In the genomic region with DNA sequence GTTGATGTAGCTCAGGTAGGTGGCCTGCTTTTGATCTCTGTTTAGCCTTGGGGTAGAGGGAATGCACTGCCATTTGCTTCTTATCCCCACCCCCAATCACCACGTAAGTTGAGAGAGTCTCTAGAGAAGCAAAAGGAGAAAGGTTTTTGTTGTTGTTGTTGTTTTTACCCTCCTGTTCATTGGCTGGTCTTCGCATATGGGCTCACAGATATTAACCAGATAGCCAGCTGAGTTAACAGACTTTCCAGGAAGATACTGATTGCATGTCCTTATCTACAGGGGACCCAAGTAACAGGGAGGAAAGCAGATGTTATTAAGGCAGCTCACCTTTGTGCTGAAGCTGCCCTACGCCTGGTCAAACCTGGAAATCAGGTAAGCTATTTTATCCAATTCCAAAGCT, we compare ENCODE assay signal across 1 cellular context.
TF ChIP-seq lines count a peak whose summit lies in the region.

No MANE protein-coding gene starts in this region.

TF ChIP-seq in HepG2, 621 proteins besides CTCF, POLR2A, EP300 and RAD21:
- TF ChIP-seq KDM4B (CRISPR knock-in tag; IDR thresholded peaks at IDR 0.05), result no peak
- TF ChIP-seq RBFOX2 (IDR thresholded peaks at IDR 0.05; ENCODE audit: low read depth, low read length), result 0 out of 2 replicates have a peak, but pooled peaks have one; percentile 6
- TF ChIP-seq SAFB2 (CRISPR knock-in tag; IDR thresholded peaks at IDR 0.05; ENCODE audit: borderline replicate concordance, low read depth), result no peak
- TF ChIP-seq NCOR1 (IDR thresholded peaks at IDR 0.05; ENCODE audit: borderline replicate concordance, low read length), result no peak
- no peak for TF ChIP-seq ZNF616 (CRISPR knock-in tag; IDR thresholded peaks at IDR 0.05; ENCODE audit: low read depth)
- no peak for TF ChIP-seq FLYWCH1 (CRISPR knock-in tag; IDR thresholded peaks at IDR 0.05)
TF ChIP-seq in HepG2: peak in this region for 1.
